In the genomic region with DNA sequence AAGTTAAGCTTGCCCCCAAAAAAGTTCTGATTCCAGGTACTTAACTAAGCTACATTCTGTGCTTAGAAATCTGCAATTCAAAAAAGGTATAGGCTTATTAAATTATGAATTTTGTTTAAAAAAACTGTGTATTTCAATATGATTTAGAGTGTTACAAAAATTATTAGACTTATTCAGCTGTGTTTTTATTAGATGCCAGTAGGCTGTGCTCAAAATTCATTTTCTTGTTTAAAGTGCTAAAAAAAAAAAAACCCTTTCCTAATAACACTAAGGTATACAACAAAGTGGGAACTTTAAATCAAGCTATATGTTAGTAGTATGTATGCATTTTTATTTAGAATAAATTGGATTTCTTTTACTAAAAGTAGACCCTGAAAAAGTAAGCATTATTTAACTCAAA, we compare ENCODE assay signal across 33 cellular contexts. TPM values are rescaled to one million over a fixed set of nuclear protein-coding genes. Genes with fewer than 3 reads are reported as not detected.
"Had no signal": no experiment of that assay in that cellular context is flagged by ENCODE, and none has a peak within 500 bp of the region (broad histone marks: within the 10 kb centered on the region; RNA-seq: fewer than 3 reads in every experiment).

No MANE protein-coding gene starts in this region.

- H3K4me2 ChIP-seq: PC-9 had no signal

- H3K9me3 Mint-ChIP-seq: activated CD4-positive, alpha-beta T cell treated with anti-CD3 and anti-CD28 coated beads, Interleukin-2, amount 10 ng/mL, durations not matched to agents 24 days and 14 days; activated T-helper 1 cell treated with anti-CD3 and anti-CD28 coated beads, Interleukin-12 subunit alpha, Interleukin-12 subunit beta, Interleukin-2, Interleukin-4 antibody, amounts not matched to agents 30 ng/mL and 10 ng/mL and 1 ng/mL, durations not matched to agents 14 hours and 24 hours and 36 hours had no signal

- H3K4me3 Mint-ChIP-seq: activated B cell treated with CpG ODN at 0.5 μM for 24 hours; activated CD4-positive, alpha-beta T cell treated with anti-CD3 and anti-CD28 coated beads, Interleukin-2, amount 10 ng/mL, durations not matched to agents 24 days and 14 days; activated CD8-positive, alpha-beta memory T cell treated with anti-CD3 and anti-CD28 coated beads, Interleukin-2, amount 10 ng/mL, durations not matched to agents 7 days and 5 days; activated naive CD4-positive, alpha-beta T cell treated with anti-CD3 and anti-CD28 coated beads, Interleukin-2, amount 50 U/mL, for 24 hours; activated T-cell treated with anti-CD3 and anti-CD28 coated beads, Interleukin-2, amount 50 U/mL, for 24 hours; activated T-helper 1 cell treated with anti-CD3 and anti-CD28 coated beads, Interleukin-12 subunit alpha, Interleukin-12 subunit beta, Interleukin-2, Interleukin-4 antibody, amounts not matched to agents 30 ng/mL and 10 ng/mL and 1 ng/mL, durations not matched to agents 14 hours and 24 hours and 36 hours; T-helper 17 cell had no signal

- ATAC-seq: activated CD8-positive, alpha-beta memory T cell treated with anti-CD3 and anti-CD28 coated beads, Interleukin-2, amount 10 ng/mL, durations not matched to agents 7 days and 5 days; body of pancreas; K562; Right ventricle myocardium inferior; SK-N-SH treated with all-trans-retinoic acid at 6 μM for 48 hours; T-helper 17 cell had no signal

- H3K4me3 ChIP-seq: ascending aorta, body of pancreas, K562, PC-9, SJCRH30 had no signal

- FAIRE-seq: bronchial epithelial cell, K562 had no signal

- H3K36me3 ChIP-seq: ascending aorta, SJCRH30 had no signal

- H3K27me3 ChIP-seq: ascending aorta, body of pancreas, SJCRH30 had no signal

- H2AFZ ChIP-seq: PC-9 had no signal

- H3K27ac Mint-ChIP-seq: activated B cell treated with CpG ODN at 0.5 μM for 24 hours; activated CD4-positive, alpha-beta T cell treated with anti-CD3 and anti-CD28 coated beads, Interleukin-2, amount 10 ng/mL, durations not matched to agents 24 days and 14 days; activated CD8-positive, alpha-beta memory T cell treated with anti-CD3 and anti-CD28 coated beads, Interleukin-2, amount 10 ng/mL, durations not matched to agents 7 days and 5 days; activated naive CD4-positive, alpha-beta T cell treated with anti-CD3 and anti-CD28 coated beads, Interleukin-2, amount 50 U/mL, for 24 hours; activated T-cell treated with anti-CD3 and anti-CD28 coated beads, Interleukin-2, amount 50 U/mL, for 24 hours; activated T-helper 1 cell treated with anti-CD3 and anti-CD28 coated beads, Interleukin-12 subunit alpha, Interleukin-12 subunit beta, Interleukin-2, Interleukin-4 antibody, amounts not matched to agents 30 ng/mL and 10 ng/mL and 1 ng/mL, durations not matched to agents 14 hours and 24 hours and 36 hours; T-helper 17 cell had no signal

- H3K27ac ChIP-seq: ascending aorta, body of pancreas, PC-9, SJCRH30 had no signal

- H3K27me3 Mint-ChIP-seq: activated B cell treated with CpG ODN at 0.5 μM for 24 hours; activated CD4-positive, alpha-beta T cell treated with anti-CD3 and anti-CD28 coated beads, Interleukin-2, amount 10 ng/mL, durations not matched to agents 24 days and 14 days had no signal

- H3K36me3 Mint-ChIP-seq: activated CD8-positive, alpha-beta memory T cell treated with anti-CD3 and anti-CD28 coated beads, Interleukin-2, amount 10 ng/mL, durations not matched to agents 7 days and 5 days; activated naive CD4-positive, alpha-beta T cell treated with anti-CD3 and anti-CD28 coated beads, Interleukin-2, amount 50 U/mL, for 24 hours had no signal

- H3K4me1 Mint-ChIP-seq: activated CD4-positive, alpha-beta T cell treated with anti-CD3 and anti-CD28 coated beads, Interleukin-2, amount 10 ng/mL, durations not matched to agents 24 days and 14 days; activated CD8-positive, alpha-beta memory T cell treated with anti-CD3 and anti-CD28 coated beads, Interleukin-2, amount 10 ng/mL, durations not matched to agents 7 days and 5 days; activated naive CD4-positive, alpha-beta T cell treated with anti-CD3 and anti-CD28 coated beads, Interleukin-2, amount 50 U/mL, for 24 hours; T-helper 17 cell had no signal

- DNase-seq: activated B cell treated with CpG ODN at 0.5 μM for 24 hours; activated CD4-positive, alpha-beta T cell treated with anti-CD3 and anti-CD28 coated beads for 1 hour; activated CD4-positive, alpha-beta T cell treated with anti-CD3 and anti-CD28 coated beads, Interleukin-2, amount 10 ng/mL, durations not matched to agents 24 days and 14 days; activated CD4-positive, alpha-beta T cell treated with anti-CD3 and anti-CD28 coated beads, Interleukin-2, amount 50 U/mL, for 48 hours; activated CD8-positive, alpha-beta memory T cell treated with anti-CD3 and anti-CD28 coated beads, Interleukin-2, amount 10 ng/mL, durations not matched to agents 7 days and 5 days; activated effector memory CD4-positive, alpha-beta T cell treated with Interleukin-2 at 50 U/mL for 16 hours; activated naive CD4-positive, alpha-beta T cell; activated T-cell treated with anti-CD3 and anti-CD28 coated beads, Interleukin-2, amount 50 U/mL, for 24 hours; body of pancreas; central memory CD4-positive, alpha-beta T cell; Kasumi-1; MV-4-11; NCI-H1105; NCI-H1436; NCI-H1694 treated with DMSO at 0.1 percent for 48 hours; NCI-H2029 treated with DMSO at 0.1 percent for 48 hours; NCI-H345; NCI-H510A; NCI-H526 treated with DMSO at 0.1 percent for 48 hours; NCI-H82; PC-9; SJCRH30; T-helper 17 cell; T-helper 9 cell had no signal

- H3K4me1 ChIP-seq: ascending aorta, body of pancreas, SJCRH30 had no signal

- H3K9me3 ChIP-seq: ascending aorta, body of pancreas, SJCRH30 had no signal

RNA-seq across cellular contexts. Expression of gene LRRC9, which starts 25.0 kb away (rescaled TPM):
- total RNA-seq: activated B cell treated with CpG ODN at 0.5 μM for 24 hours; activated CD4-positive, alpha-beta T cell treated with anti-CD3 and anti-CD28 coated beads, Interleukin-2, amount 10 ng/mL, durations not matched to agents 24 days and 14 days; activated CD8-positive, alpha-beta memory T cell treated with anti-CD3 and anti-CD28 coated beads, Interleukin-2, amount 10 ng/mL, durations not matched to agents 7 days and 5 days; activated T-helper 1 cell treated with anti-CD3 and anti-CD28 coated beads, Interleukin-12 subunit alpha, Interleukin-12 subunit beta, Interleukin-2, Interleukin-4 antibody, amounts not matched to agents 30 ng/mL and 10 ng/mL and 1 ng/mL, durations not matched to agents 14 hours and 24 hours and 36 hours; ascending aorta; body of pancreas; bronchial epithelial cell; K562; MCF 10A; PC-9; RPMI7951; SJCRH30; T-helper 17 cell had no signal
- polyA plus RNA-seq: K562 had no signal
